1 cellular context compared by ENCODE assay signal in the genomic region with DNA sequence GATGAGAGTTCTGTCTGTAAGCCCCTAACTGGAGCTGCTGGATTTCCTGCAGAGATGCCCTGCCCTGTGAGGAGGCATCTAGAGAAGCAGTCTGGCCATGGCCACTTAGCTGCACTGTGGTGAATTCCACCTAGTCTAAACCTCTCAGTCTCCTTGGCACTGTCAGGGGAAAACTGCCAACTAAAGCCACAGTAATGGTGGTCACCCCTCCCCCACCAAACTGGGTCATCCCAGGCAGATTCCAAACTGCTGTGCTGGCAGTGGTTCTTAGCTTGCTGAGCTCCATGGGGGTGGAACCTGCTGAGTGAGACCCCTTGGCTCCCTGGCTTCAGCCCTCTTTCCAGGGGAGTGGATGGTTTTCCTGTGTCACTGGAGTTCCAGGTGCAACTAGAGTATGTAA.
TF ChIP-seq lines count a peak whose summit lies in the region.

No MANE protein-coding gene starts in this region.

TF ChIP-seq in IMR-90, 13 proteins besides CTCF, POLR2A, EP300 and RAD21 (continued from another document):
- no peak for TF ChIP-seq BHLHE40 (IDR thresholded peaks at IDR 0.05; ENCODE audit: low read depth, low read length)
